In the genomic region with DNA sequence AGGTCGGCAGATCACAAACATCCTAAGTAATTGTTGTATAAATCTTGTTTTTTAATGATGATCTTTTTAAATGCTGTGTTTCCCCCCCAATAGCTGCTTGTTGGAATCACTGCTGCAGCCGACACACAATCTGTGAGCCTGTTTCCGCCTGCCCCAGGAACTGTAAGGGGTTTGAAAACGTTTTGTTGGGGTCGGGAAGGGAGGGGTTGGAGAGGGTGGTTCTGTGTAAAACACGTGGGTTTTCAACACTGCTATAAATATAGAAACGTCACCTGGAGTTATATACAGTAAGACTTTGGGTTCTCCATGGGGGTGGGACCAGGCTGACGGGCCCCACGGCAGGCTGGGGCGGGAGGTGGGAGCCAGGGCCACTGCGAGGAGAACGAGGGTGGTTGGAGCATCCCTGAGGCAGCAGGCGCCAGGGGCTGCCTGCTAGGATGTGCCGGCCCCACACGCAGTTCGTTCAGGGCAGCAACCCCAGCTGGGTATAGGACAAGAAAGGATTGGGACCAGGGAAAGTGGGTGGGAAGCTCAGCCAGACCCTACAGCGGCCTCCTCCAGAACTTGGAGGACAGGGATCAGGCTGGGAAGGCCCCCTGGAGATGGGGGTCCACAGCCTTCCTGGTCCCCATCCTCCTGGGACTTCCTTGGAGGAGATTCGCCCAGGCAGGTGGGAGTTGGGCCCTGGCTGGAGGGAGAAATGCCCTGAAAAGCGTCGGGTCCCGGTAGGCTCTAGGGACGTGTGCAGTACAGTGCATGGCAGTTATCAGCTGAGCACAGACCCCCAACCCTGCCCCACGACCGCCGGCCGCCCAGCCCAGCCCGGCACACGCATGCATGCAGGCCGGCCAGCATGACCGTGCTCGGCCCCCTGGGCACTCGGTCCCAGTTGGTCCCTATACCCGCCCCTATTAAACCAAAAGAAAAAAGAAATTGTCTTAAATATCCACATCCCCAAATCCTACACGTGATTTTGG, we compare ENCODE assay signal across 23 cellular contexts. TPM values are rescaled to one million over a fixed set of nuclear protein-coding genes. Genes with fewer than 3 reads are reported as not detected.
DNase-seq lines count a peak whose midpoint lies in the region; ATAC-seq, FAIRE-seq and TF ChIP-seq lines count a peak whose summit lies in the region.
"Had no signal": no experiment of that assay in that cellular context is flagged by ENCODE, and none has a peak within 500 bp of the region (broad histone marks: within the 10 kb centered on the region; RNA-seq: fewer than 3 reads in every experiment).

No MANE protein-coding gene starts in this region.

- TF ChIP-seq CTCF in CD8-positive, alpha-beta T cell (IDR thresholded peaks at IDR 0.05): no peak
- TF ChIP-seq CTCF in HEK293 (tag by site-specific recombination; IDR thresholded peaks at IDR 0.05): no peak
- no peak for TF ChIP-seq CTCF in GM12878 (IDR thresholded peaks at IDR 0.05 in 2 of 3, conservative IDR thresholded peaks at IDR 0.05 in 1 of 3; ENCODE audit: control insufficient read depth in 2 of 3, extremely low read depth in 1 of 3, insufficient read depth in 1 of 3, low read depth in 3 of 3, low read length in 3 of 3)

- peaks cover 45% of the 10 kb centered on the region for H3K36me3 Mint-ChIP-seq in CD8-positive, alpha-beta T cell
- no peaks in the 10 kb centered on the region for H3K36me3 Mint-ChIP-seq in natural killer cell treated with Interleukin-12 subunit alpha and Interleukin-12 subunit beta and Interleukin-15 and Interleukin-18, amount 100 ng/mL, for 72 hours

- peaks cover 35% of the 10 kb centered on the region for H3K36me3 ChIP-seq in CD8-positive, alpha-beta T cell (ENCODE audit: insufficient read depth, low read length)
- peaks cover 0 to 41% of the 10 kb centered on the region in 2 experiments; a peak in 2 of 3 replicates for H3K36me3 ChIP-seq in HEK293 (ENCODE audit: control insufficient read depth in 2 of 2, insufficient read depth in 1 of 2, low read length in 2 of 2)
- peaks cover 14 to 39% of the 10 kb centered on the region in 2 experiments for H3K36me3 ChIP-seq in GM12878 (ENCODE audit: control insufficient read depth in 2 of 2, insufficient read depth in 2 of 2, low read length in 1 of 2)

- no peaks in the 10 kb centered on the region for H3K9me3 ChIP-seq in CD8-positive, alpha-beta T cell (ENCODE audit: low read length)
- H3K9me3 ChIP-seq in HEK293 (ENCODE audit: control insufficient read depth, insufficient read depth, low read depth, low read length): no peaks in the 10 kb centered on the region
- no peaks in the 10 kb centered on the region for H3K9me3 ChIP-seq in GM12878 (replicated peaks; ENCODE audit: control insufficient read depth, insufficient read depth, low read length)
- H3K9me3 ChIP-seq: prostate gland had no signal

- no peak for TF ChIP-seq EP300 in GM12878 (IDR thresholded peaks at IDR 0.05; ENCODE audit: borderline replicate concordance in 1 of 2, control insufficient read depth in 1 of 2, low read depth in 2 of 2, low read length in 2 of 2)

- no peak for FAIRE-seq in GM12878 (lab: Jason Lieb, UNC)
- FAIRE-seq: GM18507 had no signal

- H3K79me2 ChIP-seq in GM12878 (ENCODE audit: control insufficient read depth, insufficient read depth, low read length): peaks cover 12% of the 10 kb centered on the region

- peak; percentile 14; the same call in 1 of the 2 replicates for TF ChIP-seq POLR2A in GM12878 (IDR thresholded peaks at IDR 0.05; ENCODE audit: low read depth, low read length)

- peak overlapping the region; percentile 77 for H3K27ac Mint-ChIP-seq in CD8-positive, alpha-beta T cell
- peak overlapping the region; percentile 55 to 71 for H3K27ac Mint-ChIP-seq in natural killer cell treated with Interleukin-12 subunit alpha and Interleukin-12 subunit beta and Interleukin-15 and Interleukin-18, amount 100 ng/mL, for 72 hours
- H3K27ac Mint-ChIP-seq: activated T-helper 2 cell treated with anti-CD3 and anti-CD28 coated beads, Interferon-gamma antibody, Interleukin-2, Interleukin-4, amounts not matched to agents 10 μg/mL and 5 μg/mL and 100 μg/mL, durations not matched to agents 14 hours and 24 hours and 36 hours; nephron had no signal

- H3K4me1 Mint-ChIP-seq in CD8-positive, alpha-beta T cell (ENCODE audit: low read depth): peaks cover 44% of the 10 kb centered on the region
- H3K4me1 Mint-ChIP-seq in natural killer cell treated with Interleukin-12 subunit alpha and Interleukin-12 subunit beta and Interleukin-15 and Interleukin-18, amount 100 ng/mL, for 72 hours (ENCODE audit: low read depth in 2 of 2): peaks cover 13 to 21% of the 10 kb centered on the region in 2 donors

- intact Hi-C loops in CD8-positive, alpha-beta T cell (cut with DNase I, micrococcal nuclease): loop anchor here in 1 of 2 experiments (2.0 kb wide), 2 partner anchors 47 to 69 kb away; no protein-coding TSS in a partner anchor
- intact Hi-C loops in GM12878 (cut with micrococcal nuclease; ENCODE audit: unreplicated experiment): no loop called here

- no peak overlapping the region for H3K9ac ChIP-seq in GM12878 (ENCODE audit: control insufficient read depth, insufficient read depth, low read length)

- ATAC-seq in CD8-positive, alpha-beta T cell: peak; percentile 37
- ATAC-seq in GM12878 (no peak), HG03521 (IDR thresholded peaks at IDR 0.05; ENCODE audit: unreplicated experiment) (no peak), HG03432 (IDR thresholded peaks at IDR 0.05; ENCODE audit: unreplicated experiment) (no peak)
- no peak for ATAC-seq in natural killer cell treated with Interleukin-12 subunit alpha and Interleukin-12 subunit beta and Interleukin-15 and Interleukin-18, amount 100 ng/mL, for 72 hours
- ATAC-seq: activated CD4-positive, alpha-beta T cell treated with anti-CD3 and anti-CD28 coated beads for 36 hours; foreskin keratinocyte had no signal

- 88% methylated on average over 34 of the region's 34 CpGs for WGBS in GM12878 (ENCODE audit: insufficient coverage, insufficient replicate concordance, low lambda C conversion rate, missing lambda C conversion rate)

- TSS peak; percentile 59 for BruUV-seq in GM12878 (replicated peaks; lab: Mats Ljungman, UMichigan)

- no peak overlapping the region for H2AFZ ChIP-seq in GM12878 (ENCODE audit: control insufficient read depth, low read depth, low read length)

- peak overlapping the region; percentile 11 for H3K4me3 Mint-ChIP-seq in CD8-positive, alpha-beta T cell
- no peak overlapping the region for H3K4me3 Mint-ChIP-seq in natural killer cell treated with Interleukin-12 subunit alpha and Interleukin-12 subunit beta and Interleukin-15 and Interleukin-18, amount 100 ng/mL, for 72 hours
- H3K4me3 Mint-ChIP-seq: activated CD4-positive, alpha-beta T cell treated with anti-CD3 and anti-CD28 coated beads for 36 hours; nephron had no signal

- SMC1A ChIA-PET in GM12878 (lab: Charles Lee; ENCODE audit: uncharacterized antibody, unreplicated experiment): no interaction called here

- RAD21 ChIA-PET in GM12878 (lab: Charles Lee; ENCODE audit: unreplicated experiment): no interaction called here

- no peaks in the 10 kb centered on the region for H3K27me3 ChIP-seq in CD8-positive, alpha-beta T cell (ENCODE audit: insufficient read depth, low read length)
- H3K27me3 ChIP-seq in GM12878 (replicated peaks in 1 of 2; ENCODE audit: control insufficient read depth in 2 of 2, insufficient read depth in 2 of 2, low read length in 1 of 2): no peaks in the 10 kb centered on the region
- H3K27me3 ChIP-seq: foreskin keratinocyte had no signal

- no peak overlapping the region for H3K4me2 ChIP-seq in GM12878 (ENCODE audit: control insufficient read depth, insufficient read depth)

- no peaks in the 10 kb centered on the region for H3K27me3 Mint-ChIP-seq in CD8-positive, alpha-beta T cell (ENCODE audit: low read depth)
- no peaks in the 10 kb centered on the region for H3K27me3 Mint-ChIP-seq in natural killer cell treated with Interleukin-12 subunit alpha and Interleukin-12 subunit beta and Interleukin-15 and Interleukin-18, amount 100 ng/mL, for 72 hours
- H3K27me3 Mint-ChIP-seq: activated CD4-positive, alpha-beta T cell treated with anti-CD3 and anti-CD28 coated beads for 36 hours had no signal

- CTCF ChIA-PET in CD8-positive, alpha-beta T cell (lab: Charles Lee): interaction anchor here (0.7 to 1.3 kb wide), 4 partner anchors 15 to 47 kb away, joined by 3 read pairs; no protein-coding TSS in a partner anchor
- CTCF ChIA-PET in HEK293 (lab: Yijun Ruan, JAX): no interaction called here
- CTCF ChIA-PET in GM12878 (lab: Yijun Ruan, JAX): no interaction called here

- H3K27ac ChIP-seq in CD8-positive, alpha-beta T cell (ENCODE audit: low read depth, low read length): peak overlapping the region; percentile 33
- H3K27ac ChIP-seq in HEK293 (ENCODE audit: extremely low read depth, low read depth, low read length) (no peak overlapping the region), GM12878 (ENCODE audit: control insufficient read depth, insufficient read depth) (no peak overlapping the region)
- H3K27ac ChIP-seq: foreskin keratinocyte, prostate gland had no signal

- peak in 1 of 7 experiments; percentile 56 for DNase-seq in CD8-positive, alpha-beta T cell
- DNase-seq in GM12878 (ENCODE audit: low read depth, low spot score) (no peak), AML-193 (lab: John Stamatoyannopoulos, UW) (no peak), activated gamma-delta T cell (lab: John Stamatoyannopoulos, UW) (no peak)
- no peak for DNase-seq in natural killer cell treated with Interleukin-12 subunit alpha and Interleukin-12 subunit beta and Interleukin-15 and Interleukin-18, amount 100 ng/mL, for 72 hours (ENCODE audit: low spot score)
- DNase-seq: activated CD4-positive, alpha-beta T cell treated with anti-CD3 and anti-CD28 coated beads for 36 hours; amygdala; foreskin keratinocyte; kidney glomerular epithelial cell; NCI-H526 treated with DMSO at 0.1 percent for 48 hours; SHP77; stimulated activated CD4-positive, alpha-beta T cell treated with anti-CD3 and anti-CD28 coated beads, Interleukin-4, amount 100 ng/mL, for 4 hours; SW 1271 had no signal

- H3K4me3 ChIP-seq in CD8-positive, alpha-beta T cell (ENCODE audit: low read depth, low read length): no peak overlapping the region
- H3K4me3 ChIP-seq in HEK293 (ENCODE audit: low read depth, low read length): no peak overlapping the region
- H3K4me3 ChIP-seq in GM12878: no peak overlapping the region
- H3K4me3 ChIP-seq: prostate gland had no signal

- peaks cover 53% of the 10 kb centered on the region for H3K4me1 ChIP-seq in CD8-positive, alpha-beta T cell (ENCODE audit: insufficient read depth, low read length)
- H3K4me1 ChIP-seq in HEK293 (ENCODE audit: control insufficient read depth, insufficient read depth, low read length) (no peaks in the 10 kb centered on the region), GM12878 (ENCODE audit: control insufficient read depth, insufficient read depth, low read length) (peaks cover 25% of the 10 kb centered on the region)
- H3K4me1 ChIP-seq: prostate gland had no signal

- no peaks in the 10 kb centered on the region for H3K9me3 Mint-ChIP-seq in CD8-positive, alpha-beta T cell
- H3K9me3 Mint-ChIP-seq in natural killer cell treated with Interleukin-12 subunit alpha and Interleukin-12 subunit beta and Interleukin-15 and Interleukin-18, amount 100 ng/mL, for 72 hours: no peaks in the 10 kb centered on the region
- H3K9me3 Mint-ChIP-seq: activated T-helper 2 cell treated with anti-CD3 and anti-CD28 coated beads, Interferon-gamma antibody, Interleukin-2, Interleukin-4, amounts not matched to agents 10 μg/mL and 5 μg/mL and 100 μg/mL, durations not matched to agents 14 hours and 24 hours and 36 hours; nephron had no signal

- no peaks in the 10 kb centered on the region; the same call in 1 of the 2 replicates for H4K20me1 ChIP-seq in GM12878 (ENCODE audit: control insufficient read depth, insufficient read depth)

- POLR2A ChIA-PET in CD8-positive, alpha-beta T cell (lab: Charles Lee): interaction anchor here (3.8 kb wide), 1 partner anchor 9 kb away, joined by 28 read pairs; a partner anchor contains a TSS
- POLR2A ChIA-PET in HEK293 (lab: Yijun Ruan, JAX) (no interaction called here), GM12878 (lab: Charles Lee) (no interaction called here)

- TF ChIP-seq RAD21 in GM12878 (IDR thresholded peaks at IDR 0.05; ENCODE audit: insufficient read depth, low read depth, low read length): no peak

- in situ Hi-C loops in GM12878 (cut with MboI): no loop called here

RNA-seq across cellular contexts. Expression of a gene that starts 9.7 kb away (rescaled TPM):
- total RNA-seq in CD8-positive, alpha-beta T cell: 100 to 1,000 TPM; 199 to 216 TPM
- total RNA-seq in GM12878 (2013; cell fraction: nucleolus; rRNA removed): 66.8 and 80.6 TPM in 2 replicates
- total RNA-seq in GM12878 (2014; rRNA removed) (8.8 and 9.4 TPM in 2 replicates), GM12878 (2014; rRNA removed; fragmentation: Illumina TruSeq; extraction: Trizol) (5.7 and 5.8 TPM in 2 replicates), GM12878 (2021) (46.5 and 51.9 TPM in 2 replicates)
- 8.0 TPM for polyA plus RNA-seq in GM12878 (2011; ENCODE audit: low read depth)
- polyA plus RNA-seq in GM12878 (2011; rRNA removed) (5.1 and 8.8 TPM in 2 replicates), GM12878 (2014; fragmentation: Illumina TruSeq; extraction: Trizol) (5.2 and 10.4 TPM in 2 replicates), GM12878 (2014; fragmentation: Nextera tagmentation; extraction: Ambion mirVana) (1 to 10 TPM; 1.7 to 3.5 TPM), GM12878 (2014; rRNA removed) (31.9 and 35.0 TPM in 2 replicates), GM12878 (2016; fragmentation: Nextera tagmentation; extraction: Ambion mirVana) (1 to 10 TPM; 6.4 to 7.1 TPM)
- 8.6 and 12.4 TPM in 2 replicates for polyA plus RNA-seq in GM12878 (2011; cell fraction: cytosol; rRNA removed)
- 145 and 166 TPM in 2 replicates for polyA plus RNA-seq in GM12878 (2011; cell fraction: nucleus; rRNA removed)
- polyA plus RNA-seq in GM12878 (2012): 30.9 and 39.8 TPM in 2 replicates
- polyA minus RNA-seq in GM12878 (2011; rRNA and poly(A)+ RNA removed): 3.8 and 8.8 TPM in 2 replicates
- polyA minus RNA-seq in GM12878 (2011; cell fraction: cytosol; rRNA and poly(A)+ RNA removed): 8.7 and 10.7 TPM in 2 replicates
- 34.7 and 54.1 TPM in 2 replicates for polyA minus RNA-seq in GM12878 (2011; cell fraction: nucleus; rRNA and poly(A)+ RNA removed)
- total RNA-seq in natural killer cell treated with Interleukin-12 subunit alpha and Interleukin-12 subunit beta and Interleukin-15 and Interleukin-18, amount 100 ng/mL, for 72 hours: 10 to 100 TPM; 58.1 to 76.3 TPM

RNA-seq across cellular contexts. Expression of a gene that starts 21.6 kb away (rescaled TPM):
- 1 to 10 TPM; 1.2 to 2.2 TPM for total RNA-seq in CD8-positive, alpha-beta T cell
- total RNA-seq in GM12878 (2013; cell fraction: nucleolus; rRNA removed): 0.15 TPM in 1 of 2 replicates, not detected in the other
- total RNA-seq in GM12878 (2014; rRNA removed) (0.06 TPM in 1 of 2 replicates, not detected in the other), GM12878 (2014; rRNA removed; fragmentation: Illumina TruSeq; extraction: Trizol) (0.04 TPM in 1 of 2 replicates, not detected in the other), GM12878 (2021) (0.21 and 0.46 TPM in 2 replicates)
- not detected for polyA plus RNA-seq in GM12878 (2011; ENCODE audit: low read depth)
- polyA plus RNA-seq in GM12878 (2011; rRNA removed) (0.03 and 0.10 TPM in 2 replicates), GM12878 (2014; fragmentation: Illumina TruSeq; extraction: Trizol) (not detected in 2 replicates), GM12878 (2014; fragmentation: Nextera tagmentation; extraction: Ambion mirVana) (not detected), GM12878 (2014; rRNA removed) (not detected in 2 replicates), GM12878 (2016; fragmentation: Nextera tagmentation; extraction: Ambion mirVana) (under 1 TPM in 1 of 2 experiments, not detected in 1; 0.19 TPM)
- 0.01 and 0.02 TPM in 2 replicates for polyA plus RNA-seq in GM12878 (2011; cell fraction: cytosol; rRNA removed)
- 0.06 and 0.40 TPM in 2 replicates for polyA plus RNA-seq in GM12878 (2011; cell fraction: nucleus; rRNA removed)
- 0.15 TPM in 1 of 2 replicates, not detected in the other for polyA plus RNA-seq in GM12878 (2012)
- not detected in 2 replicates for polyA minus RNA-seq in GM12878 (2011; rRNA and poly(A)+ RNA removed)
- polyA minus RNA-seq in GM12878 (2011; cell fraction: cytosol; rRNA and poly(A)+ RNA removed): 0.94 TPM in 1 of 2 replicates, not detected in the other
- polyA minus RNA-seq in GM12878 (2011; cell fraction: nucleus; rRNA and poly(A)+ RNA removed): 0.12 TPM in 1 of 2 replicates, not detected in the other
- total RNA-seq in natural killer cell treated with Interleukin-12 subunit alpha and Interleukin-12 subunit beta and Interleukin-15 and Interleukin-18, amount 100 ng/mL, for 72 hours: under 1 TPM; 0.33 to 0.40 TPM
- total RNA-seq: epithelial cell of proximal tubule, lung microvascular endothelial cell, urinary bladder had no signal
- polyA plus RNA-seq: foreskin keratinocyte, urinary bladder had no signal
